In the genomic region with DNA sequence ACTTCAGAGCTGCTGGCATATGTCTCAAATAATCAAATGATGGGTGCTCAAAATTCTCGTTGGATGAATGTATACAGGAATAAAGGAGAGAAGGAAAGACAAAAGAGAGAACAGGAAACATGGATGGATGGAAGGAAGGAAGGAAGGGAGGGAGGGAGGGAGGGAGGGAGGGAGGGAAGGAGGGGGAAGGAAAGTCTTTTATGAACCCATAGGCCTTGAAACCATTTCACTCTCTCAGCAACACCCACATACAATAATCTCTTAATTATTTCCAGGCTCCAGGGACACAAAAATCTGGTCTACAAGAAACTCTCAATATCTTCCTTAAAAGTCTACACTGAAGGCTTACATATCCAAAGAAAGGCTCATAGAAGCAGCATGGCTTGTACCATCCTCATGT, we compare ENCODE assay signal across 24 cellular contexts.
DNase-seq lines count a peak whose midpoint lies in the region; ATAC-seq, FAIRE-seq and TF ChIP-seq lines count a peak whose summit lies in the region.
"Had no signal": no experiment of that assay in that cellular context is flagged by ENCODE, and none has a peak within 500 bp of the region (broad histone marks: within the 10 kb centered on the region; RNA-seq: fewer than 3 reads in every experiment).

No MANE protein-coding gene starts in this region.

- ATAC-seq in HepG2: no peak
- no peak for ATAC-seq in right lobe of liver
- ATAC-seq in DND-41 (ENCODE audit: insufficient read depth, low read depth): no peak
- ATAC-seq in K562: no peak
- ATAC-seq in pancreas: no peak
- no peak for ATAC-seq in HG03196 (IDR thresholded peaks at IDR 0.05; ENCODE audit: unreplicated experiment)
- ATAC-seq: A549, GM12878 had no signal

- H3K27me3 ChIP-seq in HepG2 (ENCODE audit: control insufficient read depth in 1 of 2, insufficient read depth in 2 of 2, low read length in 2 of 2) (no peaks in the 10 kb centered on the region; a peak in 1 of 5 replicates), right lobe of liver (no peaks in the 10 kb centered on the region), DND-41 (ENCODE audit: insufficient read depth, low read length, poor library complexity) (no peaks in the 10 kb centered on the region), K562 (ENCODE audit: control insufficient read depth in 2 of 2, insufficient read depth in 2 of 2, low read length in 2 of 2) (no peaks in the 10 kb centered on the region), pancreas (no peaks in the 10 kb centered on the region)
- H3K27me3 ChIP-seq: BE2C, BLaER1 had no signal

- TF ChIP-seq POLR2A in HepG2 (IDR thresholded peaks at IDR 0.05; ENCODE audit: insufficient read depth in 1 of 2, low read depth in 2 of 2, low read length in 2 of 2) (no peak), right lobe of liver (IDR thresholded peaks at IDR 0.05) (no peak), K562 (conservative IDR thresholded peaks at IDR 0.05) (no peak)

- TF ChIP-seq EP300 in HepG2 (IDR thresholded peaks at IDR 0.05; ENCODE audit: low read depth in 2 of 2, low read length in 2 of 2) (no peak), HepG2 (CRISPR knock-in tag; IDR thresholded peaks at IDR 0.05; ENCODE audit: borderline replicate concordance) (no peak), K562 (IDR thresholded peaks at IDR 0.05; ENCODE audit: low read length) (no peak)

- H3K27ac ChIP-seq in HepG2 (ENCODE audit: extremely low read length, insufficient read depth, low read length) (no peak overlapping the region), right lobe of liver (no peak overlapping the region), DND-41 (ENCODE audit: low read length) (peak overlapping the region; percentile 55), K562 (ENCODE audit: extremely low read depth, low read depth, low read length) (no peak overlapping the region), pancreas (no peak overlapping the region)
- H3K27ac ChIP-seq: 22Rv1, A549, BLaER1 had no signal

- H3K4me2 ChIP-seq in HepG2 (ENCODE audit: low read depth, low read length): no peak overlapping the region
- no peak overlapping the region for H3K4me2 ChIP-seq in DND-41 (ENCODE audit: insufficient read depth, low read length)
- H3K4me2 ChIP-seq in K562 (ENCODE audit: insufficient read depth, low read length): no peak overlapping the region
- H3K4me2 ChIP-seq: A549, BLaER1 had no signal

- H3K9ac ChIP-seq in HepG2 (ENCODE audit: insufficient read depth, low read depth, low read length) (no peak overlapping the region), DND-41 (ENCODE audit: low read depth, low read length) (no peak overlapping the region), K562 (ENCODE audit: insufficient read depth in 1 of 2, low read depth in 2 of 2, low read length in 2 of 2) (no peak overlapping the region)
- H3K9ac ChIP-seq: BLaER1 had no signal

- BruUV-seq in HepG2 (replicated peaks; lab: Mats Ljungman, UMichigan): no TSS peak
- BruUV-seq in K562 (replicated peaks; lab: Mats Ljungman, UMichigan): no TSS peak

- H2AFZ ChIP-seq in HepG2 (ENCODE audit: low read length) (no peak overlapping the region), DND-41 (ENCODE audit: low read depth, low read length) (no peak overlapping the region), K562 (ENCODE audit: low read depth, low read length) (no peak overlapping the region)

- CTCF ChIA-PET in HepG2 (lab: Yijun Ruan, JAX; ENCODE audit: low intra/inter-chr PET ratio, low total read pairs) (no interaction called here), K562 (lab: Yijun Ruan, JAX; ENCODE audit: low intra/inter-chr PET ratio) (no interaction called here)

- no peaks in the 10 kb centered on the region for H4K20me1 ChIP-seq in HepG2 (ENCODE audit: insufficient read depth, low read length)
- no peaks in the 10 kb centered on the region for H4K20me1 ChIP-seq in DND-41 (ENCODE audit: insufficient read depth, low read length)
- no peaks in the 10 kb centered on the region for H4K20me1 ChIP-seq in K562 (replicated peaks; ENCODE audit: control insufficient read depth, insufficient read depth, low read length)
- H4K20me1 ChIP-seq: BLaER1 had no signal

- FAIRE-seq in HepG2 (lab: Jason Lieb, UNC): no peak
- no peak for FAIRE-seq in K562 (lab: Jason Lieb, UNC)
- FAIRE-seq in pancreas (lab: Jason Lieb, UNC): no peak
- FAIRE-seq: A549, D721Med, GM12878, GM12892, GM18507 had no signal

- TF ChIP-seq RAD21 in HepG2 (CRISPR knock-in tag; IDR thresholded peaks at IDR 0.05): no peak
- TF ChIP-seq RAD21 in K562 (CRISPR knock-in tag; conservative IDR thresholded peaks at IDR 0.05 in 1 of 2, IDR thresholded peaks at IDR 0.05 in 1 of 2): no peak

- intact Hi-C loops in HepG2 (cut with micrococcal nuclease; ENCODE audit: unreplicated experiment): no loop called here
- intact Hi-C loops in right lobe of liver (cut with DNase I): no loop called here
- intact Hi-C loops in K562 (cut with micrococcal nuclease): no loop called here
- intact Hi-C loops in pancreas (cut with DNase I): loop anchor here in 1 of 3 donors (10.0 kb wide), 1 partner anchor 193 kb away; no protein-coding TSS in a partner anchor

- no peak overlapping the region for H3K4me3 ChIP-seq in HepG2 (replicated peaks in 1 of 3; ENCODE audit: insufficient read depth in 1 of 3, low read depth in 2 of 3, low read length in 3 of 3)
- no peak overlapping the region for H3K4me3 ChIP-seq in right lobe of liver
- no peak overlapping the region for H3K4me3 ChIP-seq in DND-41 (ENCODE audit: low read depth in 1 of 2, low read length in 2 of 2)
- no peak overlapping the region for H3K4me3 ChIP-seq in K562
- no peak overlapping the region for H3K4me3 ChIP-seq in pancreas
- H3K4me3 ChIP-seq: A549, BLaER1, GM12878 had no signal

- H3K4me1 ChIP-seq in HepG2 (ENCODE audit: insufficient read depth, low read length): no peaks in the 10 kb centered on the region
- H3K4me1 ChIP-seq in right lobe of liver: no peaks in the 10 kb centered on the region
- peaks cover 49% of the 10 kb centered on the region for H3K4me1 ChIP-seq in DND-41 (ENCODE audit: insufficient read depth, low read length)
- H3K4me1 ChIP-seq in K562 (replicated peaks in 1 of 2; ENCODE audit: control insufficient read depth in 2 of 2, insufficient read depth in 2 of 2, low read length in 2 of 2): no peaks in the 10 kb centered on the region
- no peaks in the 10 kb centered on the region for H3K4me1 ChIP-seq in pancreas
- H3K4me1 ChIP-seq: A549, BE2C had no signal

- in situ Hi-C loops in HepG2 (cut with HindIII; ENCODE audit: extremely low pct_ligation_motif_present, low pct_unique_long_range_greater_than_20kb) (no loop called here), K562 (cut with MboI) (no loop called here)

- H3K9me1 ChIP-seq in K562 (ENCODE audit: control insufficient read depth, insufficient read depth, low read length): no peaks in the 10 kb centered on the region

- H3K79me2 ChIP-seq in HepG2 (ENCODE audit: insufficient read depth, low read length) (no peaks in the 10 kb centered on the region), DND-41 (ENCODE audit: insufficient read depth, low read length) (no peaks in the 10 kb centered on the region), K562 (ENCODE audit: control insufficient read depth, insufficient read depth, low read length) (no peaks in the 10 kb centered on the region)

- H3K36me3 ChIP-seq in HepG2 (replicated peaks in 1 of 2; ENCODE audit: control insufficient read depth in 1 of 2, insufficient read depth in 2 of 2, low read length in 2 of 2) (no peaks in the 10 kb centered on the region), right lobe of liver (no peaks in the 10 kb centered on the region), DND-41 (ENCODE audit: insufficient read depth, low read length) (no peaks in the 10 kb centered on the region), K562 (ENCODE audit: control insufficient read depth, insufficient read depth, low read length) (no peaks in the 10 kb centered on the region), pancreas (no peaks in the 10 kb centered on the region)
- H3K36me3 ChIP-seq: BE2C, BLaER1 had no signal

- TF ChIP-seq CTCF in HepG2 (CRISPR knock-in tag; IDR thresholded peaks at IDR 0.05) (no peak), right lobe of liver (IDR thresholded peaks at IDR 0.05) (no peak), DND-41 (IDR thresholded peaks at IDR 0.05; ENCODE audit: borderline replicate concordance, extremely low read depth, low read length, poor library complexity, severe bottlenecking) (no peak), K562 (IDR thresholded peaks at IDR 0.05 in 2 of 3, conservative IDR thresholded peaks at IDR 0.05 in 1 of 3; ENCODE audit: insufficient read depth in 2 of 3, low read depth in 1 of 3, low read length in 3 of 3) (no peak), pancreas (IDR thresholded peaks at IDR 0.05) (no peak)

- 0% methylated on average over 1 of the region's 1 CpG for WGBS in HepG2 (ENCODE audit: low lambda C conversion rate)
- WGBS in right lobe of liver (ENCODE audit: insufficient coverage, low coverage, low lambda C conversion rate, missing lambda C conversion rate): 11% methylated on average over 1 of the region's 1 CpG
- 0% methylated on average over 1 of the region's 1 CpG for WGBS in K562 (ENCODE audit: insufficient coverage, low coverage, missing lambda C conversion rate)
- WGBS in pancreas, 2 donors: 44 to 60% methylated on average over 1 of the region's 1 CpG

- H3K9me3 ChIP-seq in HepG2 (ENCODE audit: low read length): no peaks in the 10 kb centered on the region
- no peaks in the 10 kb centered on the region for H3K9me3 ChIP-seq in right lobe of liver
- no peaks in the 10 kb centered on the region for H3K9me3 ChIP-seq in DND-41 (ENCODE audit: insufficient read depth, low read length, severe bottlenecking)
- no peaks in the 10 kb centered on the region for H3K9me3 ChIP-seq in K562 (replicated peaks; ENCODE audit: control insufficient read depth, insufficient read depth, low read depth, low read length)
- no peaks in the 10 kb centered on the region for H3K9me3 ChIP-seq in pancreas
- H3K9me3 ChIP-seq: A549, BE2C, BLaER1 had no signal

- POLR2A ChIA-PET in HepG2 (lab: Yijun Ruan, JAX): no interaction called here
- POLR2A ChIA-PET in K562 (lab: Yijun Ruan, JAX): no interaction called here

- DNase-seq in HepG2 (ENCODE audit: low spot score) (no peak), right lobe of liver (no peak), DND-41 (no peak), K562 (ENCODE audit: extremely low read depth in 1 of 4, low spot score in 3 of 4) (no peak), pancreas (no peak)
- DNase-seq in activated CD4-positive, CD25-positive, alpha-beta regulatory T cell treated with anti-CD3 and anti-CD28 coated beads, Interleukin-2, amount 50 U/mL, for 72 hours: no peak
- DNase-seq: ACHN; BE2C; C1 segment of cervical spinal cord; Calu3; CD4-positive, alpha-beta memory T cell; CD4-positive, CD25-positive, alpha-beta regulatory T cell; CD8-positive, alpha-beta memory T cell; COR-L47; EL; GDM1 had no signal

TF ChIP-seq in HepG2, 621 proteins besides CTCF, POLR2A, EP300 and RAD21 (continues in another document):
- no peak for TF ChIP-seq NFATC3 (CRISPR knock-in tag; IDR thresholded peaks at IDR 0.05)
- TF ChIP-seq NRL (CRISPR knock-in tag; IDR thresholded peaks at IDR 0.05; ENCODE audit: borderline replicate concordance): no peak
- no peak for TF ChIP-seq ESRRA (CRISPR knock-in tag; IDR thresholded peaks at IDR 0.05; ENCODE audit: low read depth)

TF ChIP-seq in K562, 482 proteins besides CTCF, POLR2A, EP300 and RAD21 (continues in another document):
- peak; percentile 44 for TF ChIP-seq HNRNPK (IDR thresholded peaks at IDR 0.05; ENCODE audit: low read depth, low read length, poor library complexity, severe bottlenecking)

Comparison
In these comparisons a context has a peak if more than half of its experiments do, and no peak if none do; other contexts are left out.
1. Of the 241 proteins assayed by ChIP-seq in both HepG2 and K562: peak only in HepG2: none; only in K562: PCBP1; in both: HNRNPK; in neither: 239.